Comparison of ENCODE assay signal across 8 cellular contexts in the genomic region with DNA sequence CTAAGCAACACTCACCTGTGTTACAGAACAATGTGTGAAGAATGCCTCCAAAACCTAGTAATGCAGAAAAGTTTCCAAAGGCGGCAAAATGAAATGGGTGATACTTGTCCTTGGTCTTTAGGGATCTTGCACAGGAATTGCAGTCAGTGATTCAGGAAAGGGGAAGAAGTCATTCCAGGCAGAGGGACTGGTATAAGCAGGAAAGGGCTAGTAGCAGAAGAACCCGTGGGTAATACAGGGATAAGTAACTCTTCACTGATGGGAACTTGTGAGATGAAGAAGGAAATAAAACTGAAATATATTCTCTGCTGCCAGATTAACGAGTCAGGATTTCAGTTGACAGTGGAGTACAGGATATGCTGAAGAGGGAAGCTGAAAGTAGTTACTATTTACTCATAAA. TPM values are rescaled to one million over a fixed set of nuclear protein-coding genes. Genes with fewer than 3 reads are reported as not detected.
DNase-seq lines count a peak whose midpoint lies in the region; ATAC-seq and TF ChIP-seq lines count a peak whose summit lies in the region.

No MANE protein-coding gene starts in this region.

- TF ChIP-seq CTCF in 22Rv1 (IDR thresholded peaks at IDR 0.05) (no peak), HFF-Myc (IDR thresholded peaks at IDR 0.05; ENCODE audit: low read depth, low read length, missing control alignments) (no peak), astrocyte of the spinal cord (IDR thresholded peaks at IDR 0.05; ENCODE audit: low read depth, low read length) (no peak), lung (IDR thresholded peaks at IDR 0.05; ENCODE audit: control extremely low read depth, extremely low read depth) (no peak), thyroid gland (IDR thresholded peaks at IDR 0.05) (no peak)

- no peak for TF ChIP-seq POLR2A in thyroid gland (IDR thresholded peaks at IDR 0.05)

- no peak for ATAC-seq in lung (ENCODE audit: insufficient read depth, low FRiP score)
- ATAC-seq in HG02981 (IDR thresholded peaks at IDR 0.05; ENCODE audit: unreplicated experiment), result no peak

- H3K4me3 ChIP-seq in HFF-Myc (replicated peaks; ENCODE audit: low read depth, low read length), result peak overlapping the region; percentile 85
- peak overlapping the region; percentile 81 for H3K4me3 ChIP-seq in astrocyte of the spinal cord (ENCODE audit: low read depth, low read length)
- peak overlapping the region; percentile 21 for H3K4me3 ChIP-seq in lung
- H3K4me3 ChIP-seq in thyroid gland (replicated peaks in 1 of 3), result no peak overlapping the region

- H3K27ac ChIP-seq in 22Rv1, result peak overlapping the region; percentile 75; the same call in 1 of the 2 replicates
- no peak overlapping the region for H3K27ac ChIP-seq in lung (ENCODE audit: low read depth in 1 of 2, low read length in 1 of 2)
- no peak overlapping the region for H3K27ac ChIP-seq in thyroid gland

- intact Hi-C loops in thyroid gland (cut with DNase I), result loop anchor here (10.0 kb wide), 1 partner anchor 112 kb away; the partner anchor contains the start of gene LOX

- H3K9me3 ChIP-seq in lung (ENCODE audit: control insufficient read depth in 2 of 2, insufficient read depth in 1 of 2, low read length in 1 of 2), result no peaks in the 10 kb centered on the region
- H3K9me3 ChIP-seq in thyroid gland, result no peaks in the 10 kb centered on the region

- H3K27me3 ChIP-seq in lung (ENCODE audit: control insufficient read depth, insufficient read depth) (no peaks in the 10 kb centered on the region), thyroid gland (no peaks in the 10 kb centered on the region)

- DNase-seq in HFF-Myc (ENCODE audit: extremely low read depth, low read depth), result no peak
- DNase-seq in astrocyte of the spinal cord (ENCODE audit: low read depth, low spot score), result no peak
- no peak for DNase-seq in lung (ENCODE audit: low spot score)
- DNase-seq in dermis blood vessel endothelial cell, result no peak
- no peak for DNase-seq in thyroid gland
- no peak for DNase-seq in pons (ENCODE audit: low spot score)

- H3K36me3 ChIP-seq in lung (ENCODE audit: control insufficient read depth in 2 of 2, insufficient read depth in 2 of 2, low read length in 2 of 2) (no peaks in the 10 kb centered on the region), thyroid gland (no peaks in the 10 kb centered on the region)

- in situ Hi-C loops in astrocyte of the spinal cord (cut with HindIII; ENCODE audit: low sequenced_read_pairs), result no loop called here

- peaks cover 0 to 11% of the 10 kb centered on the region in 2 donors for H3K4me1 ChIP-seq in lung (ENCODE audit: control insufficient read depth in 2 of 2, insufficient read depth in 2 of 2, low read length in 2 of 2)
- H3K4me1 ChIP-seq in thyroid gland, result peaks cover 9 to 11% of the 10 kb centered on the region in 2 donors

- WGBS in lung, 2 donors, result 23 to 28% methylated on average over 3 of the region's 3 CpGs
- WGBS in thyroid gland, 2 donors, result 47 to 52% methylated on average over 3 of the region's 3 CpGs

RNA-seq across cellular contexts. Expression of gene SRFBP1, which starts 1.2 kb away (rescaled TPM):
- total RNA-seq in lung (10 to 100 TPM; 10.8 to 24.1 TPM), dermis blood vessel endothelial cell (25.4 and 27.4 TPM in 2 replicates), thyroid gland (10 to 100 TPM; 13.3 to 23.8 (median 18.0) TPM)
- polyA plus RNA-seq in lung, result 1 to 10 TPM; 2.4 to 6.5 TPM

Comparison
In these comparisons a context has a peak if more than half of its experiments do, and no peak if none do; other contexts are left out.
1. H3K4me3 ChIP-seq: peak in HFF-Myc (single experiment), astrocyte of the spinal cord (single experiment) and lung (single experiment); none in thyroid gland (0 of 3).